ENCODE assay signal across 8 cellular contexts in the genomic region with DNA sequence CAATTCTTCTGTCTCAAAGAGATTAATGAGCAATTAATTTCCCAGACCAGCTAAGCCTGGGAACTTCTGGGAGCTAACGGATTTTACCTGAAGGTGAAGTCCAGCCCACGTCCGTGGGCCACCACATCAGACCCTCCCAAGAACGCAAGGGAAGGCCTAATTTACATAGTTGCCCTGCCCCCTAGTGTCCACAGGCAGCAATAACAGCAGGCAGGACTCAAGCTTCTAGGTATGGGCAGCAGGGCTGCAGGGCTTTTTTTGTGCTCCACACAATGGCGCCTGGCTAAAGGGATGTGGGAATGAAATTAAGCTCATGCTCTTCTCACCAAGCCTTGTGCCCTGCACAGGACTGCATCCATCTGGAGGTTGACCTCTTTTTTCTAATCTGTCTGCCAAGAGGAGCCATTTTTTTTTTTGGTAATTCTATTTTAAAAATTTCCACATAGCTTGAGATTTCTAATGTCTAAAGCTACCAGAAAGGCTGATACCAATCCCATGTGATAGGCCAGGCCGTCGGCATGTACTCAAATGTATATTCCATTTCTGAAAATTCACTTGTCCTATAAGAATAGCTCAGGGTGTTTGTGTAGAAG.
DNase-seq lines count a peak whose midpoint lies in the region; ATAC-seq and TF ChIP-seq lines count a peak whose summit lies in the region.

No MANE protein-coding gene starts in this region.

- intact Hi-C loops in posterior cingulate gyrus (cut with DNase I) = loop anchor here (2.0 kb wide), 1 partner anchor 178 kb away; no protein-coding TSS in a partner anchor

- peak; percentile 83 for TF ChIP-seq CTCF in BJ (IDR thresholded peaks at IDR 0.05; ENCODE audit: insufficient read depth, low read depth, low read length)

- H3K36me3 ChIP-seq in BJ (ENCODE audit: control insufficient read depth, insufficient read depth, low read length) = no peaks in the 10 kb centered on the region

- no peak overlapping the region for H3K4me3 ChIP-seq in BJ (ENCODE audit: low read depth, low read length)

- POLR2A ChIA-PET in BJ (lab: Charles Lee) = no interaction called here

- ATAC-seq in GM19043 (IDR thresholded peaks at IDR 0.05; ENCODE audit: low read depth, unreplicated experiment) = peak; percentile 64
- ATAC-seq in HG02571 (IDR thresholded peaks at IDR 0.05; ENCODE audit: unreplicated experiment) = no peak

- DNase-seq in BJ (ENCODE audit: low read depth) = no peak
- peak; percentile 14 for DNase-seq in HS-27A (ENCODE audit: low read depth)
- DNase-seq in RPMI7951 (ENCODE audit: low read depth) = peak; percentile 39
- DNase-seq in activated T-helper 9 cell treated with anti-CD3 and anti-CD28 coated beads, Interleukin-2, amount 50 U/mL, for 16 hours (ENCODE audit: low read depth) = peak; percentile 17
- DNase-seq in glomerular visceral epithelial cell (ENCODE audit: extremely low spot score) = peak; percentile 53
- peak in 7 of 10 donors; percentile 29 to 88 (median 42) for DNase-seq in posterior cingulate gyrus

- CTCF ChIA-PET in BJ (lab: Yijun Ruan, JAX) = interaction anchor here (0.6 to 7.5 kb wide), 38 partner anchors 10 to 1686 kb away, joined by 3 to 90 read pairs (median 4); partner anchors contain the start of gene GUCY2F

- H3K27me3 ChIP-seq in BJ (ENCODE audit: control insufficient read depth, insufficient read depth, low read length) = no peaks in the 10 kb centered on the region
